Comparison of ENCODE assay signal across 13 cellular contexts in the genomic region with DNA sequence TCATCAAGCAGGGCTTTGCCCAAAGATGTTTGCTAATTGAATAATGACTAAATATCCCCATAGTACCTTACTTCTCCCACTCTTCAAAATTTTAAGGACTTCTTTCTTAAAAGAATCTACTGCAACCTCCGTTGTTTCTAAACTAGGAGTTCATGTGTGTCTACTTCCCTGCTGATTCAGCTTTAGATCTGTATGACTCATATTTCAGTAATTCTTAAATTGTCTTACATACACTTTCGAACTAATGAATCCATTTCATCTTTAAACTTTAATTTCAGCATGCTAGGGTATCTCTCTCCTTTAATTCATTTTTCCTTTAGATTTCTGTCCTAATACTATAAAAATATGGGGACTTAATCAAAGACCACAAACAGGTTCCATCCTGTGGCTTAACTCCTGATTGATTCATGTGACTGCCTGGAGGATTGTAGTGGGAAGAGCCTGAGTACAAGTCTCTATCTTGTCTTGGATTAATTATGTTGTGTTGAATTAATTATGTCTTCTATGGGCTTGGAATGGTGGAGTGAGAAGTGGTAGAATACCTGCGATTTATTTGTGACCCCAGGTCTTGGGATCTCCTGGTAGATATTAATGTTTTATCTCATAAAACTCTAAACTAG. TPM values are rescaled to one million over a fixed set of nuclear protein-coding genes. Genes with fewer than 3 reads are reported as not detected.
A peak's percentile ranks its signal among the peaks of the same experiment; 100 is the strongest.
DNase-seq lines count a peak whose midpoint lies in the region; ATAC-seq and TF ChIP-seq lines count a peak whose summit lies in the region.
"Had no signal": no experiment of that assay in that cellular context is flagged by ENCODE, and none has a peak within 500 bp of the region (broad histone marks: within the 10 kb centered on the region; RNA-seq: fewer than 3 reads in every experiment).

No MANE protein-coding gene starts in this region.

- POLR2A ChIA-PET in CD4-positive, alpha-beta T cell (lab: Charles Lee), result no interaction called here

- no peaks in the 10 kb centered on the region for H3K27me3 Mint-ChIP-seq in activated T-cell treated with anti-CD3 and anti-CD28 coated beads, Interleukin-2, amount 50 U/mL, for 4 hours (ENCODE audit: low read depth)
- no peaks in the 10 kb centered on the region for H3K27me3 Mint-ChIP-seq in type B pancreatic cell
- H3K27me3 Mint-ChIP-seq in CD4-positive, alpha-beta T cell, result no peaks in the 10 kb centered on the region
- H3K27me3 Mint-ChIP-seq: B cell had no signal

- no peaks in the 10 kb centered on the region for H3K36me3 Mint-ChIP-seq in activated T-cell treated with anti-CD3 and anti-CD28 coated beads, Interleukin-2, amount 50 U/mL, for 4 hours (ENCODE audit: insufficient read depth)
- H3K36me3 Mint-ChIP-seq in type B pancreatic cell, result no peaks in the 10 kb centered on the region
- H3K36me3 Mint-ChIP-seq in CD4-positive, alpha-beta T cell (ENCODE audit: low read depth), result no peaks in the 10 kb centered on the region

- no peak for DNase-seq in activated T-cell treated with anti-CD3 and anti-CD28 coated beads, Interleukin-2, amount 50 U/mL, for 4 hours
- no peak for DNase-seq in activated T-cell treated with anti-CD3 and anti-CD28 coated beads, Interleukin-2, amount 50 U/mL, for 48 hours
- DNase-seq in SW480 (ENCODE audit: low spot score) (peak; percentile 28), fibroblast of pulmonary artery (ENCODE audit: low read depth) (peak; percentile 39), type B pancreatic cell (ENCODE audit: extremely low spot score, unreplicated experiment) (no peak), NCI-H226 (no peak), GM13977 (ENCODE audit: low spot score) (no peak)
- no peak for DNase-seq in CD4-positive, alpha-beta T cell
- DNase-seq: activated naive CD4-positive, alpha-beta T cell treated with Interleukin-2 at 50 U/mL for 16 hours; NCI-H510A treated with DMSO at 0.1 percent for 48 hours had no signal

- in situ Hi-C loops in GM13977 (cut with MboI; ENCODE audit: low pct_unique_long_range_greater_than_20kb, low sequenced_read_pairs, unreplicated experiment), result no loop called here

- peak; percentile 46 to 66 for ATAC-seq in activated T-cell treated with anti-CD3 and anti-CD28 coated beads, Interleukin-2, amount 50 U/mL, for 4 hours
- no peak for ATAC-seq in CD4-positive, alpha-beta T cell (ENCODE audit: poor library complexity)

- no peak overlapping the region for H3K4me3 ChIP-seq in fibroblast of pulmonary artery (replicated peaks; ENCODE audit: low read depth, low read length)
- H3K4me3 ChIP-seq: esophagus muscularis mucosa, lung had no signal

- peak overlapping the region; percentile 55 for H3K4me3 Mint-ChIP-seq in activated T-cell treated with anti-CD3 and anti-CD28 coated beads, Interleukin-2, amount 50 U/mL, for 4 hours
- H3K4me3 Mint-ChIP-seq in type B pancreatic cell, result peak overlapping the region; percentile 13
- H3K4me3 Mint-ChIP-seq in CD4-positive, alpha-beta T cell, result no peak overlapping the region
- H3K4me3 Mint-ChIP-seq: B cell had no signal

- CTCF ChIA-PET in CD4-positive, alpha-beta T cell (lab: Charles Lee), result interaction anchor here (1.4 kb wide), 1 partner anchor 12 kb away, joined by 3 read pairs; no protein-coding TSS in a partner anchor

- H3K9me3 Mint-ChIP-seq in activated T-cell treated with anti-CD3 and anti-CD28 coated beads, Interleukin-2, amount 50 U/mL, for 4 hours, result no peaks in the 10 kb centered on the region
- peaks cover 5% of the 10 kb centered on the region for H3K9me3 Mint-ChIP-seq in type B pancreatic cell
- no peaks in the 10 kb centered on the region for H3K9me3 Mint-ChIP-seq in CD4-positive, alpha-beta T cell

- H3K9me3 ChIP-seq in CD4-positive, alpha-beta T cell (ENCODE audit: control insufficient read depth, low read length), result no peaks in the 10 kb centered on the region
- H3K9me3 ChIP-seq: esophagus muscularis mucosa had no signal

- intact Hi-C loops in CD4-positive, alpha-beta T cell (cut with DNase I, micrococcal nuclease), result no loop called here

- peaks cover 15% of the 10 kb centered on the region for H3K4me1 Mint-ChIP-seq in activated T-cell treated with anti-CD3 and anti-CD28 coated beads, Interleukin-2, amount 50 U/mL, for 4 hours (ENCODE audit: low read depth)
- peaks cover 11% of the 10 kb centered on the region for H3K4me1 Mint-ChIP-seq in type B pancreatic cell (ENCODE audit: unreplicated experiment)
- no peaks in the 10 kb centered on the region for H3K4me1 Mint-ChIP-seq in CD4-positive, alpha-beta T cell (ENCODE audit: low read depth)
- H3K4me1 Mint-ChIP-seq: B cell had no signal

- H3K27me3 ChIP-seq in CD4-positive, alpha-beta T cell (ENCODE audit: control insufficient read depth, insufficient read depth, low read length), result no peaks in the 10 kb centered on the region
- H3K27me3 ChIP-seq: esophagus muscularis mucosa had no signal

- no peak overlapping the region for H3K27ac Mint-ChIP-seq in type B pancreatic cell
- no peak overlapping the region for H3K27ac Mint-ChIP-seq in CD4-positive, alpha-beta T cell
- H3K27ac Mint-ChIP-seq: B cell had no signal

- H3K27ac ChIP-seq in CD4-positive, alpha-beta T cell (ENCODE audit: low read depth, low read length), result no peak overlapping the region
- H3K27ac ChIP-seq: esophagus muscularis mucosa had no signal

- TF ChIP-seq CTCF in fibroblast of pulmonary artery (IDR thresholded peaks at IDR 0.05; ENCODE audit: low read length, missing control alignments), result no peak
- TF ChIP-seq CTCF in type B pancreatic cell (conservative IDR thresholded peaks at IDR 0.05), result no peak
- TF ChIP-seq CTCF in CD4-positive, alpha-beta T cell (IDR thresholded peaks at IDR 0.05), result no peak
- TF ChIP-seq CTCF in GM13977 (IDR thresholded peaks at IDR 0.05; ENCODE audit: extremely low read depth, insufficient read depth, missing control alignments), result no peak

RNA-seq across cellular contexts. Expression of a gene that starts 24.9 kb away (rescaled TPM):
- total RNA-seq in activated T-cell treated with anti-CD3 and anti-CD28 coated beads, Interleukin-2, amount 50 U/mL, for 4 hours, result 1 to 10 TPM; 2.1 to 9.5 (median 4.4) TPM
- 38.5 and 137 TPM in 2 replicates for total RNA-seq in type B pancreatic cell (ENCODE audit: low replicate concordance)
- total RNA-seq in CD4-positive, alpha-beta T cell, result under 1 TPM; 0.25 to 0.77 TPM

Comparison
In these comparisons a context has a peak if more than half of its experiments do, and no peak if none do; other contexts are left out.
1. DNase-seq: peak in SW480 (single experiment) and fibroblast of pulmonary artery (single experiment); none in activated T-cell treated with anti-CD3 and anti-CD28 coated beads, Interleukin-2, amount 50 U/mL, for 4 hours (single experiment), activated T-cell treated with anti-CD3 and anti-CD28 coated beads, Interleukin-2, amount 50 U/mL, for 48 hours (0 of 2), type B pancreatic cell (single experiment), NCI-H226 (single experiment), CD4-positive, alpha-beta T cell (0 of 10) and GM13977 (single experiment).